ENCODE assay signal across 1 cellular context in the genomic region with DNA sequence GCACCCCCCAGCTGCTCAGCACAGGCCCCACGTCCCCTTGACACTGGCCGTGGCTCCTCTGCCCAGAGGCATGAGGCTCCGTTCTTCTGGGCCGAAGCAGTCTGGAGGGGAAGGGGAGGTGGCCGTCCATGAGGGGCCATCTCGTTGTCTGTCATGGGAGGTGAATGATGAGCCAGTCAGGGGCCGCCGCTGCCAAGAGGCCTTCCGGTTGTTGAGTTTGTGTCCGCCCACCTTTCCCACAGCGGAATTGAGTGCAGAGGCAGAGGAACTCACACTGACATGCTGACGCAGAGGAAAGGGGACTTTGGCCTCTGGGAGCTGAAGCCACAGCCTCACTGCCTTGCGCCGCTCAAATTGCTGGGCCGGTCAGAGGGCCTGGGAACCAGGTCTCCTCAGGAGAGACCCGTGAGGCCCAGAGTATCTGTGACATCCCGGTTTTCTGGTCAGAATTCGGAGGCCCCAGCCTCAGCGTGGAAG.
TF ChIP-seq lines count a peak whose summit lies in the region.

No MANE protein-coding gene starts in this region.

TF ChIP-seq in HepG2, 621 proteins besides CTCF, POLR2A, EP300 and RAD21 (continued from another document and continues in another):
- TF ChIP-seq, protein P1, sequence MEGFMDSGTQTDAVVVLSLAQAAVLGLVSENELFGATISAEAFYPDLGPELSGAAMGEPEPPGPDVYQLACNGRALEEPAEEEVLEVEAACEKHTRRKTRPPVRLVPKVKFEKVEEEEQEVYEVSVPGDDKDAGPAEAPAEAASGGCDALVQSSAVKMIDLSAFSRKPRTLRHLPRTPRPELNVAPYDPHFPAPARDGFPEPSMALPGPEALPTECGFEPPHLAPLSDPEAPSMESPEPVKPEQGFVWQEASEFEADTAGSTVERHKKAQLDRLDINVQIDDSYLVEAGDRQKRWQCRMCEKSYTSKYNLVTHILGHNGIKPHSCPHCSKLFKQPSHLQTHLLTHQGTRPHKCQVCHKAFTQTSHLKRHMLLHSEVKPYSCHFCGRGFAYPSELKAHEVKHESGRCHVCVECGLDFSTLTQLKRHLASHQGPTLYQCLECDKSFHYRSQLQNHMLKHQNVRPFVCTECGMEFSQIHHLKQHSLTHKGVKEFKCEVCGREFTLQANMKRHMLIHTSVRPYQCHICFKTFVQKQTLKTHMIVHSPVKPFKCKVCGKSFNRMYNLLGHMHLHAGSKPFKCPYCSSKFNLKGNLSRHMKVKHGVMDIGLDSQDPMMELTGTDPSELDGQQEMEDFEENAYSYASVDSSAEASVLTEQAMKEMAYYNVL (CRISPR knock-in tag; IDR thresholded peaks at IDR 0.05; ENCODE audit: borderline replicate concordance), result no peak; the same call in 1 of the 2 replicates
- TF ChIP-seq, protein P2, sequence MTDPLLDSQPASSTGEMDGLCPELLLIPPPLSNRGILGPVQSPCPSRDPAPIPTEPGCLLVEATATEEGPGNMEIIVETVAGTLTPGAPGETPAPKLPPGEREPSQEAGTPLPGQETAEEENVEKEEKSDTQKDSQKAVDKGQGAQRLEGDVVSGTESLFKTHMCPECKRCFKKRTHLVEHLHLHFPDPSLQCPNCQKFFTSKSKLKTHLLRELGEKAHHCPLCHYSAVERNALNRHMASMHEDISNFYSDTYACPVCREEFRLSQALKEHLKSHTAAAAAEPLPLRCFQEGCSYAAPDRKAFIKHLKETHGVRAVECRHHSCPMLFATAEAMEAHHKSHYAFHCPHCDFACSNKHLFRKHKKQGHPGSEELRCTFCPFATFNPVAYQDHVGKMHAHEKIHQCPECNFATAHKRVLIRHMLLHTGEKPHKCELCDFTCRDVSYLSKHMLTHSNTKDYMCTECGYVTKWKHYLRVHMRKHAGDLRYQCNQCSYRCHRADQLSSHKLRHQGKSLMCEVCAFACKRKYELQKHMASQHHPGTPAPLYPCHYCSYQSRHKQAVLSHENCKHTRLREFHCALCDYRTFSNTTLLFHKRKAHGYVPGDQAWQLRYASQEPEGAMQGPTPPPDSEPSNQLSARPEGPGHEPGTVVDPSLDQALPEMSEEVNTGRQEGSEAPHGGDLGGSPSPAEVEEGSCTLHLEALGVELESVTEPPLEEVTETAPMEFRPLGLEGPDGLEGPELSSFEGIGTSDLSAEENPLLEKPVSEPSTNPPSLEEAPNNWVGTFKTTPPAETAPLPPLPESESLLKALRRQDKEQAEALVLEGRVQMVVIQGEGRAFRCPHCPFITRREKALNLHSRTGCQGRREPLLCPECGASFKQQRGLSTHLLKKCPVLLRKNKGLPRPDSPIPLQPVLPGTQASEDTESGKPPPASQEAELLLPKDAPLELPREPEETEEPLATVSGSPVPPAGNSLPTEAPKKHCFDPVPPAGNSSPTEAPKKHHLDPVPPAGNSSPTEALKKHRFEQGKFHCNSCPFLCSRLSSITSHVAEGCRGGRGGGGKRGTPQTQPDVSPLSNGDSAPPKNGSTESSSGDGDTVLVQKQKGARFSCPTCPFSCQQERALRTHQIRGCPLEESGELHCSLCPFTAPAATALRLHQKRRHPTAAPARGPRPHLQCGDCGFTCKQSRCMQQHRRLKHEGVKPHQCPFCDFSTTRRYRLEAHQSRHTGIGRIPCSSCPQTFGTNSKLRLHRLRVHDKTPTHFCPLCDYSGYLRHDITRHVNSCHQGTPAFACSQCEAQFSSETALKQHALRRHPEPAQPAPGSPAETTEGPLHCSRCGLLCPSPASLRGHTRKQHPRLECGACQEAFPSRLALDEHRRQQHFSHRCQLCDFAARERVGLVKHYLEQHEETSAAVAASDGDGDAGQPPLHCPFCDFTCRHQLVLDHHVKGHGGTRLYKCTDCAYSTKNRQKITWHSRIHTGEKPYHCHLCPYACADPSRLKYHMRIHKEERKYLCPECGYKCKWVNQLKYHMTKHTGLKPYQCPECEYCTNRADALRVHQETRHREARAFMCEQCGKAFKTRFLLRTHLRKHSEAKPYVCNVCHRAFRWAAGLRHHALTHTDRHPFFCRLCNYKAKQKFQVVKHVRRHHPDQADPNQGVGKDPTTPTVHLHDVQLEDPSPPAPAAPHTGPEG (CRISPR knock-in tag; IDR thresholded peaks at IDR 0.05), result 0 out of 2 replicates have a peak, but pooled peaks have one; percentile 25
- peak; percentile 88 for TF ChIP-seq ZNF792 (CRISPR knock-in tag; IDR thresholded peaks at IDR 0.05)
- TF ChIP-seq, protein P3, sequence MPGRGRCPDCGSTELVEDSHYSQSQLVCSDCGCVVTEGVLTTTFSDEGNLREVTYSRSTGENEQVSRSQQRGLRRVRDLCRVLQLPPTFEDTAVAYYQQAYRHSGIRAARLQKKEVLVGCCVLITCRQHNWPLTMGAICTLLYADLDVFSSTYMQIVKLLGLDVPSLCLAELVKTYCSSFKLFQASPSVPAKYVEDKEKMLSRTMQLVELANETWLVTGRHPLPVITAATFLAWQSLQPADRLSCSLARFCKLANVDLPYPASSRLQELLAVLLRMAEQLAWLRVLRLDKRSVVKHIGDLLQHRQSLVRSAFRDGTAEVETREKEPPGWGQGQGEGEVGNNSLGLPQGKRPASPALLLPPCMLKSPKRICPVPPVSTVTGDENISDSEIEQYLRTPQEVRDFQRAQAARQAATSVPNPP (CRISPR knock-in tag; IDR thresholded peaks at IDR 0.05), result no peak
- TF ChIP-seq, protein P4, sequence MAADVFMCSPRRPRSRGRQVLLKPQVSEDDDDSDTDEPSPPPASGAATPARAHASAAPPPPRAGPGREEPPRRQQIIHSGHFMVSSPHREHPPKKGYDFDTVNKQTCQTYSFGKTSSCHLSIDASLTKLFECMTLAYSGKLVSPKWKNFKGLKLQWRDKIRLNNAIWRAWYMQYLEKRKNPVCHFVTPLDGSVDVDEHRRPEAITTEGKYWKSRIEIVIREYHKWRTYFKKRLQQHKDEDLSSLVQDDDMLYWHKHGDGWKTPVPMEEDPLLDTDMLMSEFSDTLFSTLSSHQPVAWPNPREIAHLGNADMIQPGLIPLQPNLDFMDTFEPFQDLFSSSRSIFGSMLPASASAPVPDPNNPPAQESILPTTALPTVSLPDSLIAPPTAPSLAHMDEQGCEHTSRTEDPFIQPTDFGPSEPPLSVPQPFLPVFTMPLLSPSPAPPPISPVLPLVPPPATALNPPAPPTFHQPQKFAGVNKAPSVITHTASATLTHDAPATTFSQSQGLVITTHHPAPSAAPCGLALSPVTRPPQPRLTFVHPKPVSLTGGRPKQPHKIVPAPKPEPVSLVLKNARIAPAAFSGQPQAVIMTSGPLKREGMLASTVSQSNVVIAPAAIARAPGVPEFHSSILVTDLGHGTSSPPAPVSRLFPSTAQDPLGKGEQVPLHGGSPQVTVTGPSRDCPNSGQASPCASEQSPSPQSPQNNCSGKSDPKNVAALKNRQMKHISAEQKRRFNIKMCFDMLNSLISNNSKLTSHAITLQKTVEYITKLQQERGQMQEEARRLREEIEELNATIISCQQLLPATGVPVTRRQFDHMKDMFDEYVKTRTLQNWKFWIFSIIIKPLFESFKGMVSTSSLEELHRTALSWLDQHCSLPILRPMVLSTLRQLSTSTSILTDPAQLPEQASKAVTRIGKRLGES (CRISPR knock-in tag; IDR thresholded peaks at IDR 0.05; ENCODE audit: borderline replicate concordance), result no peak
- peak; percentile 61; the same call in 1 of the 2 replicates for TF ChIP-seq MED1 (CRISPR knock-in tag; IDR thresholded peaks at IDR 0.05)
- TF ChIP-seq, protein P5, sequence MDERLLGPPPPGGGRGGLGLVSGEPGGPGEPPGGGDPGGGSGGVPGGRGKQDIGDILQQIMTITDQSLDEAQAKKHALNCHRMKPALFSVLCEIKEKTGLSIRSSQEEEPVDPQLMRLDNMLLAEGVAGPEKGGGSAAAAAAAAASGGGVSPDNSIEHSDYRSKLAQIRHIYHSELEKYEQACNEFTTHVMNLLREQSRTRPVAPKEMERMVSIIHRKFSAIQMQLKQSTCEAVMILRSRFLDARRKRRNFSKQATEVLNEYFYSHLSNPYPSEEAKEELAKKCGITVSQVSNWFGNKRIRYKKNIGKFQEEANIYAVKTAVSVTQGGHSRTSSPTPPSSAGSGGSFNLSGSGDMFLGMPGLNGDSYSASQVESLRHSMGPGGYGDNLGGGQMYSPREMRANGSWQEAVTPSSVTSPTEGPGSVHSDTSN (CRISPR knock-in tag; IDR thresholded peaks at IDR 0.05), result 0 out of 2 replicates have a peak, but pooled peaks have one; percentile 51
- TF ChIP-seq, protein P6, sequence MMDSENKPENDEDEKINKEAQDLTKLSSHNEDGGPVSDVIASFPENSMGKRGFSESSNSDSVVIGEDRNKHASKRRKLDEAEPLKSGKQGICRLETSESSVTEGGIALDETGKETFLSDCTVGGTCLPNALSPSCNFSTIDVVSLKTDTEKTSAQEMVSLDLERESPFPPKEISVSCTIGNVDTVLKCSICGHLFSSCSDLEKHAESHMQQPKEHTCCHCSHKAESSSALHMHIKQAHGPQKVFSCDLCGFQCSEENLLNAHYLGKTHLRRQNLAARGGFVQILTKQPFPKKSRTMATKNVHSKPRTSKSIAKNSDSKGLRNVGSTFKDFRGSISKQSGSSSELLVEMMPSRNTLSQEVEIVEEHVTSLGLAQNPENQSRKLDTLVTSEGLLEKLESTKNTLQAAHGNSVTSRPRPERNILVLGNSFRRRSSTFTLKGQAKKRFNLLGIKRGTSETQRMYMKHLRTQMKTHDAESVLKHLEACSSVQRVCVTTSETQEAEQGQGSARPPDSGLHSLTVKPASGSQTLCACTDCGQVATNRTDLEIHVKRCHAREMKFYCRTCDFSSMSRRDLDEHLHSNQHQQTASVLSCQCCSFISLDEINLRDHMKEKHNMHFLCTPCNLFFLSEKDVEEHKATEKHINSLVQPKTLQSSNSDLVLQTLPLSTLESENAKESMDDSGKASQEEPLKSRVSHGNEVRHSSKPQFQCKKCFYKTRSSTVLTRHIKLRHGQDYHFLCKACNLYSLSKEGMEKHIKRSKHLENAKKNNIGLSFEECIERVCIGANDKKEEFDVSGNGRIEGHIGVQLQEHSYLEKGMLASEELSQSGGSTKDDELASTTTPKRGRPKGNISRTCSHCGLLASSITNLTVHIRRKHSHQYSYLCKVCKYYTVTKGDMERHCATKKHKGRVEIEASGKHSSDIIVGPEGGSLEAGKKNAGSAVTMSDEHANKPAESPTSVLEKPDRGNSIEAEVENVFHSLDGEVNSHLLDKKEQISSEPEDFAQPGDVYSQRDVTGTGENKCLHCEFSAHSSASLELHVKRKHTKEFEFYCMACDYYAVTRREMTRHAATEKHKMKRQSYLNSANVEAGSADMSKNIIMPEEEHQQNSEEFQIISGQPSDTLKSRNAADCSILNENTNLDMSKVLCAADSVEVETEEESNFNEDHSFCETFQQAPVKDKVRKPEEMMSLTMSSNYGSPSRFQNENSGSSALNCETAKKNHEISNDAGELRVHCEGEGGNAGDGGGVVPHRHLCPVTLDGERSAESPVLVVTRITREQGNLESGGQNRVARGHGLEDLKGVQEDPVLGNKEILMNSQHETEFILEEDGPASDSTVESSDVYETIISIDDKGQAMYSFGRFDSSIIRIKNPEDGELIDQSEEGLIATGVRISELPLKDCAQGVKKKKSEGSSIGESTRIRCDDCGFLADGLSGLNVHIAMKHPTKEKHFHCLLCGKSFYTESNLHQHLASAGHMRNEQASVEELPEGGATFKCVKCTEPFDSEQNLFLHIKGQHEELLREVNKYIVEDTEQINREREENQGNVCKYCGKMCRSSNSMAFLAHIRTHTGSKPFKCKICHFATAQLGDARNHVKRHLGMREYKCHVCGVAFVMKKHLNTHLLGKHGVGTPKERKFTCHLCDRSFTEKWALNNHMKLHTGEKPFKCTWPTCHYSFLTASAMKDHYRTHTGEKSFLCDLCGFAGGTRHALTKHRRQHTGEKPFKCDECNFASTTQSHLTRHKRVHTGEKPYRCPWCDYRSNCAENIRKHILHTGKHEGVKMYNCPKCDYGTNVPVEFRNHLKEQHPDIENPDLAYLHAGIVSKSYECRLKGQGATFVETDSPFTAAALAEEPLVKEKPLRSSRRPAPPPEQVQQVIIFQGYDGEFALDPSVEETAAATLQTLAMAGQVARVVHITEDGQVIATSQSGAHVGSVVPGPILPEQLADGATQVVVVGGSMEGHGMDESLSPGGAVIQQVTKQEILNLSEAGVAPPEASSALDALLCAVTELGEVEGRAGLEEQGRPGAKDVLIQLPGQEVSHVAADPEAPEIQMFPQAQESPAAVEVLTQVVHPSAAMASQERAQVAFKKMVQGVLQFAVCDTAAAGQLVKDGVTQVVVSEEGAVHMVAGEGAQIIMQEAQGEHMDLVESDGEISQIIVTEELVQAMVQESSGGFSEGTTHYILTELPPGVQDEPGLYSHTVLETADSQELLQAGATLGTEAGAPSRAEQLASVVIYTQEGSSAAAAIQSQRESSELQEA (CRISPR knock-in tag; IDR thresholded peaks at IDR 0.05; ENCODE audit: not compliant biosample characterization), result peak; percentile 48
- TF ChIP-seq KMT2B (CRISPR knock-in tag; IDR thresholded peaks at IDR 0.05), result peak; percentile 54; the same call in 1 of the 2 replicates
- TF ChIP-seq CBX1 (IDR thresholded peaks at IDR 0.05; ENCODE audit: low read depth), result peak; percentile 79
- no peak for TF ChIP-seq TMF1 (CRISPR knock-in tag; IDR thresholded peaks at IDR 0.05; ENCODE audit: low read depth)
- TF ChIP-seq MZF1 (CRISPR knock-in tag; IDR thresholded peaks at IDR 0.05; ENCODE audit: borderline replicate concordance), result no peak
- TF ChIP-seq, protein P7, sequence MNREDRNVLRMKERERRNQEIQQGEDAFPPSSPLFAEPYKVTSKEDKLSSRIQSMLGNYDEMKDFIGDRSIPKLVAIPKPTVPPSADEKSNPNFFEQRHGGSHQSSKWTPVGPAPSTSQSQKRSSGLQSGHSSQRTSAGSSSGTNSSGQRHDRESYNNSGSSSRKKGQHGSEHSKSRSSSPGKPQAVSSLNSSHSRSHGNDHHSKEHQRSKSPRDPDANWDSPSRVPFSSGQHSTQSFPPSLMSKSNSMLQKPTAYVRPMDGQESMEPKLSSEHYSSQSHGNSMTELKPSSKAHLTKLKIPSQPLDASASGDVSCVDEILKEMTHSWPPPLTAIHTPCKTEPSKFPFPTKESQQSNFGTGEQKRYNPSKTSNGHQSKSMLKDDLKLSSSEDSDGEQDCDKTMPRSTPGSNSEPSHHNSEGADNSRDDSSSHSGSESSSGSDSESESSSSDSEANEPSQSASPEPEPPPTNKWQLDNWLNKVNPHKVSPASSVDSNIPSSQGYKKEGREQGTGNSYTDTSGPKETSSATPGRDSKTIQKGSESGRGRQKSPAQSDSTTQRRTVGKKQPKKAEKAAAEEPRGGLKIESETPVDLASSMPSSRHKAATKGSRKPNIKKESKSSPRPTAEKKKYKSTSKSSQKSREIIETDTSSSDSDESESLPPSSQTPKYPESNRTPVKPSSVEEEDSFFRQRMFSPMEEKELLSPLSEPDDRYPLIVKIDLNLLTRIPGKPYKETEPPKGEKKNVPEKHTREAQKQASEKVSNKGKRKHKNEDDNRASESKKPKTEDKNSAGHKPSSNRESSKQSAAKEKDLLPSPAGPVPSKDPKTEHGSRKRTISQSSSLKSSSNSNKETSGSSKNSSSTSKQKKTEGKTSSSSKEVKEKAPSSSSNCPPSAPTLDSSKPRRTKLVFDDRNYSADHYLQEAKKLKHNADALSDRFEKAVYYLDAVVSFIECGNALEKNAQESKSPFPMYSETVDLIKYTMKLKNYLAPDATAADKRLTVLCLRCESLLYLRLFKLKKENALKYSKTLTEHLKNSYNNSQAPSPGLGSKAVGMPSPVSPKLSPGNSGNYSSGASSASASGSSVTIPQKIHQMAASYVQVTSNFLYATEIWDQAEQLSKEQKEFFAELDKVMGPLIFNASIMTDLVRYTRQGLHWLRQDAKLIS (CRISPR knock-in tag; IDR thresholded peaks at IDR 0.05), result no peak
- peak; percentile 55; the same call in 1 of the 2 replicates for TF ChIP-seq MIER3 (CRISPR knock-in tag; IDR thresholded peaks at IDR 0.05; ENCODE audit: borderline replicate concordance)
- no peak for TF ChIP-seq ZNF337 (CRISPR knock-in tag; IDR thresholded peaks at IDR 0.05; ENCODE audit: borderline replicate concordance, low read depth)
